13 cellular contexts compared by ENCODE assay signal in genomic region chr5:9284781-9285307, GRCh38.
A peak's percentile ranks its signal among the peaks of the same experiment; 100 is the strongest.
DNase-seq lines count a peak whose midpoint lies in the region; ATAC-seq and TF ChIP-seq lines count a peak whose summit lies in the region.
"Had no signal": no experiment of that assay in that cellular context is flagged by ENCODE, and none has a peak within 500 bp of the region (broad histone marks: within the 10 kb centered on the region; RNA-seq: fewer than 3 reads in every experiment).

No MANE protein-coding gene starts in this region.

- no peak for TF ChIP-seq CTCF in brain (conservative IDR thresholded peaks at IDR 0.05)
- TF ChIP-seq CTCF in right atrium auricular region (IDR thresholded peaks at IDR 0.05) = no peak
- TF ChIP-seq CTCF in smooth muscle cell (IDR thresholded peaks at IDR 0.05; ENCODE audit: borderline replicate concordance, insufficient read depth, poor library complexity, severe bottlenecking) = no peak

- H3K36me3 ChIP-seq in right atrium auricular region (no peaks in the 10 kb centered on the region), smooth muscle cell (ENCODE audit: low read depth) (no peaks in the 10 kb centered on the region)

- H3K4me2 ChIP-seq in smooth muscle cell = peak overlapping the region; percentile 58

- H3K27me3 Mint-ChIP-seq in brain = no peaks in the 10 kb centered on the region
- H3K27me3 Mint-ChIP-seq: activated naive CD4-positive, alpha-beta T cell treated with anti-CD3 and anti-CD28 coated beads, Interleukin-2, amount 10 ng/mL, durations not matched to agents 7 days and 5 days; naive B cell had no signal

- H3K4me1 ChIP-seq in right atrium auricular region (peaks cover 0 to 31% of the 10 kb centered on the region in 2 donors), smooth muscle cell (ENCODE audit: low read depth) (no peaks in the 10 kb centered on the region)

- peaks cover 13% of the 10 kb centered on the region for H3K79me2 ChIP-seq in smooth muscle cell (ENCODE audit: low read depth)

- peaks cover 16% of the 10 kb centered on the region for H3K4me1 Mint-ChIP-seq in brain
- H3K4me1 Mint-ChIP-seq: activated naive CD4-positive, alpha-beta T cell treated with anti-CD3 and anti-CD28 coated beads, Interleukin-2, amount 10 ng/mL, durations not matched to agents 7 days and 5 days; naive B cell had no signal

- H3K27ac ChIP-seq in right atrium auricular region (peak overlapping the region; percentile 30 to 74), smooth muscle cell (ENCODE audit: low read depth) (peak overlapping the region; percentile 56)

- peaks cover 3% of the 10 kb centered on the region for H4K20me1 ChIP-seq in smooth muscle cell (ENCODE audit: low read depth)

- no peak for ATAC-seq in HG03457 (IDR thresholded peaks at IDR 0.05; ENCODE audit: unreplicated experiment)
- no peak for ATAC-seq in HG03469 (IDR thresholded peaks at IDR 0.05; ENCODE audit: unreplicated experiment)
- ATAC-seq: CD8-positive, alpha-beta T cell had no signal

- H2AFZ ChIP-seq in smooth muscle cell (ENCODE audit: low read depth) = peak overlapping the region; percentile 67

- H3K27ac Mint-ChIP-seq in brain = peak overlapping the region in 3 of 5 experiments; percentile 7 to 91 (median 19)
- H3K27ac Mint-ChIP-seq: activated naive CD4-positive, alpha-beta T cell treated with anti-CD3 and anti-CD28 coated beads, Interleukin-2, amount 10 ng/mL, durations not matched to agents 7 days and 5 days; CD8-positive, alpha-beta T cell; naive B cell; T-helper 1 cell treated with Interleukin-12 subunit alpha and Interleukin-12 subunit beta and Interleukin-4 antibody, amounts not matched to agents 30 μg/mL and 1 μg/mL, for 36 hours had no signal

- H3K27me3 ChIP-seq in right atrium auricular region = no peaks in the 10 kb centered on the region
- H3K27me3 ChIP-seq in smooth muscle cell (ENCODE audit: low read depth) = no peaks in the 10 kb centered on the region

- DNase-seq in GM03348 (ENCODE audit: low spot score) (peak; percentile 75), right atrium auricular region (ENCODE audit: low spot score) (no peak), smooth muscle cell (lab: John Stamatoyannopoulos, UW; ENCODE audit: unreplicated experiment) (no peak), pons (ENCODE audit: low spot score) (no peak)
- no peak for DNase-seq in activated naive CD4-positive, alpha-beta T cell treated with anti-CD3 and anti-CD28 coated beads, Interleukin-2, amount 50 U/mL, for 16 hours
- DNase-seq: activated naive CD4-positive, alpha-beta T cell treated with anti-CD3 and anti-CD28 coated beads, Interleukin-2, amount 10 ng/mL, durations not matched to agents 7 days and 5 days; CD8-positive, alpha-beta T cell; naive B cell; NCI-H2029 had no signal

- no peak overlapping the region for H3K4me3 ChIP-seq in right atrium auricular region
- peak overlapping the region; percentile 5 for H3K4me3 ChIP-seq in smooth muscle cell

- H3K4me3 Mint-ChIP-seq in brain = no peak overlapping the region
- H3K4me3 Mint-ChIP-seq: activated naive CD4-positive, alpha-beta T cell treated with anti-CD3 and anti-CD28 coated beads, Interleukin-2, amount 10 ng/mL, durations not matched to agents 7 days and 5 days; CD8-positive, alpha-beta T cell; naive B cell; T-helper 1 cell treated with Interleukin-12 subunit alpha and Interleukin-12 subunit beta and Interleukin-4 antibody, amounts not matched to agents 30 μg/mL and 1 μg/mL, for 36 hours had no signal

- no peak overlapping the region for H3K9ac ChIP-seq in smooth muscle cell (ENCODE audit: low read depth)

- peaks cover 4% of the 10 kb centered on the region for H3F3A ChIP-seq in smooth muscle cell (ENCODE audit: low read depth)

- H3K9me3 ChIP-seq in right atrium auricular region (no peaks in the 10 kb centered on the region), smooth muscle cell (replicated peaks; ENCODE audit: low read depth) (no peaks in the 10 kb centered on the region)

- H3K9me3 Mint-ChIP-seq in brain = no peaks in the 10 kb centered on the region
- H3K9me3 Mint-ChIP-seq: activated naive CD4-positive, alpha-beta T cell treated with anti-CD3 and anti-CD28 coated beads, Interleukin-2, amount 10 ng/mL, durations not matched to agents 7 days and 5 days had no signal

- 18% methylated on average over 3 of the region's 3 CpGs for whole genome bisulfite sequencing in smooth muscle cell (ENCODE audit: low lambda C conversion rate)

- H3K36me3 Mint-ChIP-seq in brain = no peaks in the 10 kb centered on the region
- H3K36me3 Mint-ChIP-seq: activated naive CD4-positive, alpha-beta T cell treated with anti-CD3 and anti-CD28 coated beads, Interleukin-2, amount 10 ng/mL, durations not matched to agents 7 days and 5 days; CD8-positive, alpha-beta T cell; naive B cell had no signal
